ENCODE assay signal across 15 cellular contexts in genomic region chr1:10670190-10670589, GRCh38.
A peak's percentile ranks its signal among the peaks of the same experiment; 100 is the strongest.
DNase-seq lines count a peak whose midpoint lies in the region; ATAC-seq and TF ChIP-seq lines count a peak whose summit lies in the region.
"Had no signal": no experiment of that assay in that cellular context is flagged by ENCODE, and none has a peak within 500 bp of the region (broad histone marks: within the 10 kb centered on the region; RNA-seq: fewer than 3 reads in every experiment).

No MANE protein-coding gene starts in this region.

- H3K27ac Mint-ChIP-seq in nephron progenitor cell: peak overlapping the region; percentile 36

- H3K27ac ChIP-seq in cardiac muscle cell: peak overlapping the region; percentile 94
- H3K27ac ChIP-seq in esophagus muscularis mucosa (replicated peaks in 1 of 4): peak overlapping the region; percentile 86 to 96 (median 91)
- peak overlapping the region; percentile 88 to 94 for H3K27ac ChIP-seq in tibial artery
- no peak overlapping the region for H3K27ac ChIP-seq in smooth muscle cell (ENCODE audit: low read depth)
- H3K27ac ChIP-seq: KMS-11, PC-9 had no signal

- H3K9me3 ChIP-seq in cardiac muscle cell (ENCODE audit: low read depth) (no peaks in the 10 kb centered on the region), esophagus muscularis mucosa (no peaks in the 10 kb centered on the region), tibial artery (no peaks in the 10 kb centered on the region), smooth muscle cell (replicated peaks; ENCODE audit: low read depth) (no peaks in the 10 kb centered on the region)
- H3K9me3 ChIP-seq: MG63 had no signal

- peaks cover 41% of the 10 kb centered on the region for H3K4me1 ChIP-seq in cardiac muscle cell (ENCODE audit: low read depth)
- H3K4me1 ChIP-seq in esophagus muscularis mucosa: peaks cover 76 to 100% (median 100%) of the 10 kb centered on the region in 4 donors
- peaks cover 0 to 76% (median 60%) of the 10 kb centered on the region in 4 donors for H3K4me1 ChIP-seq in tibial artery
- H3K4me1 ChIP-seq in smooth muscle cell (ENCODE audit: low read depth): peaks cover 13% of the 10 kb centered on the region

- no peak overlapping the region for H3K4me3 ChIP-seq in cardiac muscle cell
- H3K4me3 ChIP-seq in esophagus muscularis mucosa: no peak overlapping the region
- no peak overlapping the region for H3K4me3 ChIP-seq in tibial artery
- H3K4me3 ChIP-seq in smooth muscle cell: no peak overlapping the region
- H3K4me3 ChIP-seq: MG63, PC-9 had no signal

- WGBS in esophagus muscularis mucosa: no CpG with 5 or more reads among the region's 10 CpGs
- 91% methylated on average over 10 of the region's 10 CpGs for WGBS in smooth muscle cell (ENCODE audit: low lambda C conversion rate)

- H3K4me2 ChIP-seq in smooth muscle cell: no peak overlapping the region
- H3K4me2 ChIP-seq: KMS-11, PC-9 had no signal

- TF ChIP-seq CTCF in cardiac muscle cell (IDR thresholded peaks at IDR 0.05; ENCODE audit: low read depth, low read length): no peak
- TF ChIP-seq CTCF in esophagus muscularis mucosa (IDR thresholded peaks at IDR 0.05): no peak
- no peak for TF ChIP-seq CTCF in nephron progenitor cell (IDR thresholded peaks at IDR 0.05)
- no peak for TF ChIP-seq CTCF in tibial artery (IDR thresholded peaks at IDR 0.05)
- no peak for TF ChIP-seq CTCF in smooth muscle cell (IDR thresholded peaks at IDR 0.05; ENCODE audit: borderline replicate concordance, insufficient read depth, poor library complexity, severe bottlenecking)

- no peaks in the 10 kb centered on the region for H3K79me2 ChIP-seq in smooth muscle cell (ENCODE audit: low read depth)

- no peaks in the 10 kb centered on the region for H3K36me3 Mint-ChIP-seq in nephron progenitor cell (ENCODE audit: low read depth)

- DNase-seq in cardiac muscle cell (ENCODE audit: low read depth in 1 of 2, low spot score in 1 of 2) (no peak), Right ventricle myocardium inferior (ENCODE audit: missing footprints) (no peak), esophagus muscularis mucosa (ENCODE audit: extremely low spot score) (no peak), nephron progenitor cell (no peak), tibial artery (no peak), smooth muscle cell (lab: John Stamatoyannopoulos, UW; ENCODE audit: unreplicated experiment) (no peak), OCI-M2 (lab: John Stamatoyannopoulos, UW; ENCODE audit: unreplicated experiment) (no peak), NOMO-1 treated with DMSO at 0.1 percent for 48 hours (lab: John Stamatoyannopoulos, UW; ENCODE audit: unreplicated experiment) (no peak)
- DNase-seq: 8988T, C1 segment of cervical spinal cord, MG63, NCI-H1092 treated with DMSO at 0.1 percent for 48 hours, NCI-H1694, PC-9 had no signal

- H3K4me1 Mint-ChIP-seq in nephron progenitor cell: peaks cover 97% of the 10 kb centered on the region

- H3K27me3 ChIP-seq in cardiac muscle cell (no peaks in the 10 kb centered on the region), esophagus muscularis mucosa (no peaks in the 10 kb centered on the region), tibial artery (no peaks in the 10 kb centered on the region), smooth muscle cell (ENCODE audit: low read depth) (no peaks in the 10 kb centered on the region)
- H3K27me3 ChIP-seq: MG63 had no signal

- ATAC-seq in Right ventricle myocardium inferior: no peak

- no peaks in the 10 kb centered on the region for H4K20me1 ChIP-seq in smooth muscle cell (ENCODE audit: low read depth)

- TF ChIP-seq EP300 in esophagus muscularis mucosa (IDR thresholded peaks at IDR 0.05): no peak

- no peaks in the 10 kb centered on the region for H3F3A ChIP-seq in smooth muscle cell (ENCODE audit: low read depth)

- H3K9ac ChIP-seq in smooth muscle cell (ENCODE audit: low read depth): no peak overlapping the region
- H3K9ac ChIP-seq: KMS-11 had no signal

- H3K36me3 ChIP-seq in cardiac muscle cell: no peaks in the 10 kb centered on the region
- peaks cover 0 to 3% (median 1%) of the 10 kb centered on the region in 4 donors for H3K36me3 ChIP-seq in esophagus muscularis mucosa
- peaks cover 0 to 2% (median under 1%) of the 10 kb centered on the region in 3 donors for H3K36me3 ChIP-seq in tibial artery
- H3K36me3 ChIP-seq in smooth muscle cell (ENCODE audit: low read depth): no peaks in the 10 kb centered on the region
- H3K36me3 ChIP-seq: MG63 had no signal

- no peak for TF ChIP-seq POLR2A in esophagus muscularis mucosa (IDR thresholded peaks at IDR 0.05; ENCODE audit: low read depth)

- intact Hi-C loops in Right ventricle myocardium inferior (cut with DNase I): no loop called here
- intact Hi-C loops in esophagus muscularis mucosa (cut with DNase I): no loop called here
- intact Hi-C loops in tibial artery (cut with DNase I; ENCODE audit: low total_unique reads): no loop called here

- no peak overlapping the region for H2AFZ ChIP-seq in smooth muscle cell (ENCODE audit: low read depth)
- H2AFZ ChIP-seq: PC-9 had no signal

- H3K9me3 Mint-ChIP-seq in nephron progenitor cell: no peaks in the 10 kb centered on the region

- H3K4me3 Mint-ChIP-seq in nephron progenitor cell: peak overlapping the region; percentile 69

- H3K27me3 Mint-ChIP-seq in nephron progenitor cell (ENCODE audit: low read depth, poor library complexity): peaks cover 3% of the 10 kb centered on the region
